Comparison of ENCODE assay signal across 12 cellular contexts in the genomic region with DNA sequence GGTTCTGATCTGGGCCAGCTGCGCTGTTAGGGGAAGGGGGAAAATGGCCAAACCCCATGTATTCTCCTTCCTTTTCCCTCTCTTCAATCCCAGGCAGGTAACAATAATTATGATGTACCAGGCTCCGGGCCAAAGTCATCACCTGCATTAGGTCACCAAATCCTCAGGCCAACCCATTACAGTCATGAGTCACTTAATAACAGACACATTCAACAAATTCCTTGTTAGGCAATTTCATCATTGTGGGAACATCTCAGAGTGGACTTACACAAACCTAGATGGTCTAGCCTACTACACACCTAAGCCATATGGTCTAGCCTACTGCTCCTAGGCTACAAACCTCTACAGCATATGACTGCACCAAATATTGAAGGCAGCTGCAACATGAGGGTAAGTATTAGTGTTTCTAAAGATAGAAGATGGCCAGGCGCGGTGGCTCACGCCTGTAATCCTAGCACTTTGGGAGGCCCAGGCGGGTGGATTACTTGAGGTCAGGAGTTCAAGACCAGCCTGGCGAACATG. TPM values are rescaled to one million over a fixed set of nuclear protein-coding genes. Genes with fewer than 3 reads are reported as not detected.
DNase-seq lines count a peak whose midpoint lies in the region; ATAC-seq and TF ChIP-seq lines count a peak whose summit lies in the region.
"Had no signal": no experiment of that assay in that cellular context is flagged by ENCODE, and none has a peak within 500 bp of the region (broad histone marks: within the 10 kb centered on the region; RNA-seq: fewer than 3 reads in every experiment).

No MANE protein-coding gene starts in this region.

- peaks cover 5 to 23% (median 16%) of the 10 kb centered on the region in 3 donors for H3K27me3 Mint-ChIP-seq in CD14-positive monocyte (ENCODE audit: low read depth in 3 of 3)

- H3K36me3 ChIP-seq in duodenal mucosa (ENCODE audit: control insufficient read depth in 1 of 2, insufficient read depth in 2 of 2, low read length in 2 of 2) = no peaks in the 10 kb centered on the region

- in situ Hi-C loops in KBM-7 (cut with MboI; ENCODE audit: low pct_unique_long_range_greater_than_20kb, low sequenced_read_pairs) = no loop called here

- no peaks in the 10 kb centered on the region for H3K9me3 ChIP-seq in duodenal mucosa (ENCODE audit: control insufficient read depth in 1 of 2, low read length in 2 of 2)

- DNase-seq in COLO668 (lab: John Stamatoyannopoulos, UW; ENCODE audit: unreplicated experiment) (peak; percentile 23), NCI-H69 (lab: John Stamatoyannopoulos, UW) (peak; percentile 88), mucosa of gallbladder (ENCODE audit: low spot score) (peak; percentile 79), CD14-positive monocyte (ENCODE audit: low spot score) (no peak), KBM-7 (no peak), GDM1 (lab: John Stamatoyannopoulos, UW) (no peak)
- DNase-seq: CD8-positive, alpha-beta memory T cell; effector memory CD8-positive, alpha-beta T cell; Kasumi-1; stimulated activated CD4-positive, alpha-beta T cell treated with anti-CD3 and anti-CD28 coated beads, Interleukin-4, amount 100 ng/mL, for 4 hours had no signal

- H3K4me1 ChIP-seq in duodenal mucosa (ENCODE audit: control insufficient read depth in 1 of 2, insufficient read depth in 2 of 2, low read length in 2 of 2) = peaks cover 35 to 37% of the 10 kb centered on the region in 2 donors

- no peak overlapping the region for H3K4me3 ChIP-seq in duodenal mucosa (ENCODE audit: low read depth in 1 of 2, low read length in 2 of 2)

- H3K27ac ChIP-seq in duodenal mucosa (ENCODE audit: low read depth, low read length) = peak overlapping the region; percentile 62

- intact Hi-C loops in CD14-positive monocyte (cut with micrococcal nuclease) = no loop called here

- H3K4me3 Mint-ChIP-seq in CD14-positive monocyte = peak overlapping the region in 1 of 2 donors; percentile 12
- H3K4me3 Mint-ChIP-seq: effector memory CD8-positive, alpha-beta T cell had no signal

- H3K36me3 Mint-ChIP-seq in CD14-positive monocyte = no peaks in the 10 kb centered on the region

- no peak for ATAC-seq in GM21717 (IDR thresholded peaks at IDR 0.05; ENCODE audit: unreplicated experiment)
- ATAC-seq: effector memory CD8-positive, alpha-beta T cell had no signal

- no peak for TF ChIP-seq CTCF in CD14-positive monocyte (IDR thresholded peaks at IDR 0.05)

- H3K4me1 Mint-ChIP-seq in CD14-positive monocyte = peaks cover 23% of the 10 kb centered on the region

- H3K9ac ChIP-seq in duodenal mucosa (ENCODE audit: low read depth in 1 of 2, low read length in 2 of 2) = peak overlapping the region in 1 of 2 donors; percentile 43

- H3K27me3 ChIP-seq in duodenal mucosa (ENCODE audit: control insufficient read depth in 1 of 2, insufficient read depth in 2 of 2, low read length in 2 of 2) = no peaks in the 10 kb centered on the region

- H3K27ac Mint-ChIP-seq in CD14-positive monocyte = peak overlapping the region in 2 of 7 donors; percentile 14 to 50
- H3K27ac Mint-ChIP-seq: effector memory CD8-positive, alpha-beta T cell had no signal

- peaks cover 0 to 3% (median 0%) of the 10 kb centered on the region in 7 donors for H3K9me3 Mint-ChIP-seq in CD14-positive monocyte
- H3K9me3 Mint-ChIP-seq: CD8-positive, alpha-beta memory T cell; effector memory CD8-positive, alpha-beta T cell had no signal

RNA-seq across cellular contexts. Expression of a gene that starts 2.2 kb away (rescaled TPM):
- total RNA-seq in mucosa of gallbladder = 1,198 TPM
- 1 to 10 TPM; 8.3 to 8.9 TPM for polyA plus RNA-seq in CD14-positive monocyte

RNA-seq across cellular contexts. Expression of a gene that starts 58.5 kb away (rescaled TPM):
- 95.4 TPM for total RNA-seq in mucosa of gallbladder
- polyA plus RNA-seq in CD14-positive monocyte = 10 to 100 TPM in 1 of 2 donors, 1 to 10 TPM in 1; 6.9 to 12.2 TPM

Comparison
In these comparisons a context has a peak if more than half of its experiments do, and no peak if none do; other contexts are left out.
1. DNase-seq: peak in COLO668 (single experiment), NCI-H69 (single experiment) and mucosa of gallbladder (single experiment); none in CD14-positive monocyte (single experiment), KBM-7 (single experiment) and GDM1 (single experiment).